In the genomic region with DNA sequence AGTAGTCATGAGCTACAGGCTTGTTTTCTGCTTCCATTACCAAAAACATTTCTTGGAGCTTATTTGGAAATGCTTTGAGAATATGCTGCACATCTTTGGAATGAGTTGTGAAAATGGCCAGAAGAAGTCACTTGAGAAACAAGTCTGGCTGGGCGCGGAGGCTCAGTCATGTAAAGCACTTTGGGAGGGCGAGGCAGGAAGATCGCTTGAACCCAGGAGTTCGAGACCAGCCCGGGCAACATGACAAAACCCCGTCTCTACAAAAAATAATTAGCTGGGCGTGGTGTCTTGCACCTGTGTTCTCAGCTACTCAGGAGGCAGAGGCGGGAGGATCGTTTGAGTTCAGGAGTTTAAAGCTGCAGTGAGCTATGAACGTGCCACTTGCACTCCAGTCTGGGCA, we compare ENCODE assay signal across 8 cellular contexts. TPM values are rescaled to one million over a fixed set of nuclear protein-coding genes. Genes with fewer than 3 reads are reported as not detected.
DNase-seq lines count a peak whose midpoint lies in the region; ATAC-seq and TF ChIP-seq lines count a peak whose summit lies in the region.

No MANE protein-coding gene starts in this region.

- H3K36me3 ChIP-seq in BJ (ENCODE audit: control insufficient read depth, insufficient read depth, low read length): peaks cover 7% of the 10 kb centered on the region
- peaks cover 4% of the 10 kb centered on the region; the same call in 1 of the 2 replicates for H3K36me3 ChIP-seq in Loucy (ENCODE audit: insufficient read depth, low read length)

- no peak overlapping the region for H2AFZ ChIP-seq in Loucy (ENCODE audit: low read length)

- peak overlapping the region; percentile 90 for H3K4me3 Mint-ChIP-seq in dendritic cell treated with granulocyte-macrophage colony-stimulating factor and Interleukin-4, amounts not matched to agents 40 ng/mL and 50 ng/mL, for 4 days
- peak overlapping the region; percentile 98 for H3K4me3 Mint-ChIP-seq in natural killer cell treated with Interleukin-12 subunit alpha and Interleukin-12 subunit beta and Interleukin-15 and Interleukin-18, amount 100 ng/mL, for 72 hours

- H4K20me1 ChIP-seq in Loucy (ENCODE audit: insufficient read depth, low read length, poor library complexity, severe bottlenecking): peaks cover 19% of the 10 kb centered on the region

- POLR2A ChIA-PET in BJ (lab: Charles Lee): interaction anchor here (0.6 to 2.4 kb wide), 3 partner anchors 9 to 51 kb away, joined by 3 to 9 read pairs (median 5); a partner anchor contains a TSS

- no peaks in the 10 kb centered on the region for H3K9me3 Mint-ChIP-seq in dendritic cell treated with granulocyte-macrophage colony-stimulating factor and Interleukin-4, amounts not matched to agents 40 ng/mL and 50 ng/mL, for 4 days
- no peaks in the 10 kb centered on the region for H3K9me3 Mint-ChIP-seq in natural killer cell treated with Interleukin-12 subunit alpha and Interleukin-12 subunit beta and Interleukin-15 and Interleukin-18, amount 100 ng/mL, for 72 hours

- no peak for ATAC-seq in natural killer cell treated with Interleukin-12 subunit alpha and Interleukin-12 subunit beta and Interleukin-15 and Interleukin-18, amount 100 ng/mL, for 72 hours
- ATAC-seq in HG03342 (IDR thresholded peaks at IDR 0.05; ENCODE audit: unreplicated experiment): no peak

- H3K79me2 ChIP-seq in Loucy (ENCODE audit: insufficient read depth, low read length): peaks cover 85% of the 10 kb centered on the region

- CTCF ChIA-PET in BJ (lab: Yijun Ruan, JAX): interaction anchor here (0.7 to 1.0 kb wide), 2 partner anchors 8 to 98 kb away, joined by 3 to 5 read pairs; no protein-coding TSS in a partner anchor

- peaks cover 29% of the 10 kb centered on the region for H3K4me1 Mint-ChIP-seq in dendritic cell treated with granulocyte-macrophage colony-stimulating factor and Interleukin-4, amounts not matched to agents 40 ng/mL and 50 ng/mL, for 4 days (ENCODE audit: low read depth)
- H3K4me1 Mint-ChIP-seq in natural killer cell treated with Interleukin-12 subunit alpha and Interleukin-12 subunit beta and Interleukin-15 and Interleukin-18, amount 100 ng/mL, for 72 hours (ENCODE audit: low read depth in 2 of 2): peaks cover 43 to 57% of the 10 kb centered on the region in 2 donors

- H3K27me3 Mint-ChIP-seq in dendritic cell treated with granulocyte-macrophage colony-stimulating factor and Interleukin-4, amounts not matched to agents 40 ng/mL and 50 ng/mL, for 4 days: no peaks in the 10 kb centered on the region
- H3K27me3 Mint-ChIP-seq in natural killer cell treated with Interleukin-12 subunit alpha and Interleukin-12 subunit beta and Interleukin-15 and Interleukin-18, amount 100 ng/mL, for 72 hours: no peaks in the 10 kb centered on the region

- H3K9me3 ChIP-seq in Loucy (ENCODE audit: insufficient read depth, low read depth, low read length): no peaks in the 10 kb centered on the region

- no peaks in the 10 kb centered on the region for H3K9me2 ChIP-seq in Loucy (replicated peaks; ENCODE audit: low read depth, low read length)

- H3K27me3 ChIP-seq in BJ (ENCODE audit: control insufficient read depth, insufficient read depth, low read length) (no peaks in the 10 kb centered on the region), Loucy (ENCODE audit: insufficient read depth, low read length, poor library complexity, severe bottlenecking) (no peaks in the 10 kb centered on the region)

- intact Hi-C loops in dendritic cell treated with granulocyte-macrophage colony-stimulating factor and Interleukin-4, amounts not matched to agents 40 ng/mL and 50 ng/mL, for 4 days (cut with micrococcal nuclease): no loop called here

- TF ChIP-seq CTCF in BJ (IDR thresholded peaks at IDR 0.05; ENCODE audit: insufficient read depth, low read depth, low read length) (no peak), Loucy (conservative IDR thresholded peaks at IDR 0.05; ENCODE audit: low read length) (no peak)

- H3K4me2 ChIP-seq in Loucy (ENCODE audit: low read depth, low read length, poor library complexity, severe bottlenecking): peak overlapping the region; percentile 99

- no peak for DNase-seq in BJ (ENCODE audit: low read depth)
- DNase-seq in natural killer cell treated with Interleukin-12 subunit alpha and Interleukin-12 subunit beta and Interleukin-15 and Interleukin-18, amount 100 ng/mL, for 72 hours (ENCODE audit: low spot score): no peak
- DNase-seq in stimulated activated CD4-positive, alpha-beta T cell treated with anti-CD3 and anti-CD28 coated beads, Interleukin-12 subunit alpha, Interleukin-12 subunit beta, amount 100 ng/mL, for 4 hours: no peak
- no peak for DNase-seq in NCI-H1092 (lab: John Stamatoyannopoulos, UW)
- DNase-seq in NCI-H345 (lab: John Stamatoyannopoulos, UW): no peak

- H3K36me3 Mint-ChIP-seq in dendritic cell treated with granulocyte-macrophage colony-stimulating factor and Interleukin-4, amounts not matched to agents 40 ng/mL and 50 ng/mL, for 4 days (ENCODE audit: low read depth): peaks cover 67% of the 10 kb centered on the region
- H3K36me3 Mint-ChIP-seq in natural killer cell treated with Interleukin-12 subunit alpha and Interleukin-12 subunit beta and Interleukin-15 and Interleukin-18, amount 100 ng/mL, for 72 hours: peaks cover 19% of the 10 kb centered on the region

- H3K9ac ChIP-seq in Loucy (ENCODE audit: low read depth, low read length, poor library complexity, severe bottlenecking): peak overlapping the region; percentile 87

- no peaks in the 10 kb centered on the region for H3F3A ChIP-seq in Loucy (ENCODE audit: low read depth)

- H3K4me3 ChIP-seq in BJ (ENCODE audit: low read depth, low read length) (peak overlapping the region; percentile 99), Loucy (ENCODE audit: low read length, poor library complexity, severe bottlenecking) (peak overlapping the region; percentile 83)

- peak overlapping the region; percentile 91 for H3K27ac Mint-ChIP-seq in dendritic cell treated with granulocyte-macrophage colony-stimulating factor and Interleukin-4, amounts not matched to agents 40 ng/mL and 50 ng/mL, for 4 days
- peak overlapping the region; percentile 98 for H3K27ac Mint-ChIP-seq in natural killer cell treated with Interleukin-12 subunit alpha and Interleukin-12 subunit beta and Interleukin-15 and Interleukin-18, amount 100 ng/mL, for 72 hours

- peaks cover 31% of the 10 kb centered on the region for H3K4me1 ChIP-seq in Loucy (ENCODE audit: insufficient read depth, low read length, poor library complexity, severe bottlenecking)

RNA-seq across cellular contexts. Expression of a gene that starts 0.9 kb away (rescaled TPM):
- polyA plus RNA-seq in BJ (2011; rRNA removed): 14.3 and 35.4 TPM in 2 replicates
- polyA minus RNA-seq in BJ (2011; rRNA and poly(A)+ RNA removed): 1.5 and 3.6 TPM in 2 replicates
- total RNA-seq in natural killer cell treated with Interleukin-12 subunit alpha and Interleukin-12 subunit beta and Interleukin-15 and Interleukin-18, amount 100 ng/mL, for 72 hours: 10 to 100 TPM; 18.7 to 28.5 TPM

RNA-seq across cellular contexts. Expression of a gene that starts 4.4 kb away (rescaled TPM):
- 39.3 and 82.0 TPM in 2 replicates for polyA plus RNA-seq in BJ (2011; rRNA removed)
- polyA minus RNA-seq in BJ (2011; rRNA and poly(A)+ RNA removed): 63.0 and 108 TPM in 2 replicates
- 100 to 1,000 TPM; 121 to 148 TPM for total RNA-seq in natural killer cell treated with Interleukin-12 subunit alpha and Interleukin-12 subunit beta and Interleukin-15 and Interleukin-18, amount 100 ng/mL, for 72 hours

RNA-seq across cellular contexts. Expression of a gene that starts 30.4 kb away (rescaled TPM):
- polyA plus RNA-seq in BJ (2011; rRNA removed): 19.9 and 27.2 TPM in 2 replicates
- polyA minus RNA-seq in BJ (2011; rRNA and poly(A)+ RNA removed): 17.4 and 23.8 TPM in 2 replicates
- 10 to 100 TPM; 42.8 to 83.3 TPM for total RNA-seq in natural killer cell treated with Interleukin-12 subunit alpha and Interleukin-12 subunit beta and Interleukin-15 and Interleukin-18, amount 100 ng/mL, for 72 hours

RNA-seq across cellular contexts. Expression of a gene that starts 36.8 kb away (rescaled TPM):
- polyA plus RNA-seq in BJ (2011; rRNA removed): 72.6 and 92.2 TPM in 2 replicates
- 80.6 and 112 TPM in 2 replicates for polyA minus RNA-seq in BJ (2011; rRNA and poly(A)+ RNA removed)
- total RNA-seq in natural killer cell treated with Interleukin-12 subunit alpha and Interleukin-12 subunit beta and Interleukin-15 and Interleukin-18, amount 100 ng/mL, for 72 hours: 100 to 1,000 TPM; 152 to 172 TPM
